ENCODE assay signal across 23 cellular contexts in genomic region chr13:48667136-48667535, GRCh38. TPM values are rescaled to one million over a fixed set of nuclear protein-coding genes. Genes with fewer than 3 reads are reported as not detected.
"Had no signal": no experiment of that assay in that cellular context is flagged by ENCODE, and none has a peak within 500 bp of the region (broad histone marks: within the 10 kb centered on the region; RNA-seq: fewer than 3 reads in every experiment).

No MANE protein-coding gene starts in this region.

- H3K4me2 ChIP-seq: KMS-11 had no signal

- H3K27ac ChIP-seq: KMS-11, SJSA1, SK-N-MC had no signal

- H3K4me1 Mint-ChIP-seq: IgD-negative memory B cell had no signal

- H3K9me3 ChIP-seq: SJSA1 had no signal

- H3K4me3 ChIP-seq: K562, SJSA1, SK-N-MC had no signal

- H3K27ac Mint-ChIP-seq: IgD-negative memory B cell had no signal

- H3K9ac ChIP-seq: KMS-11 had no signal

- H3K4me3 Mint-ChIP-seq: IgD-negative memory B cell had no signal

- H3K36me3 ChIP-seq: SJSA1 had no signal

- ATAC-seq: K562 had no signal

- H3K27me3 ChIP-seq: SJSA1 had no signal

- H3K4me1 ChIP-seq: SJSA1 had no signal

- H3K27me3 Mint-ChIP-seq: IgD-negative memory B cell had no signal

- H3K36me3 Mint-ChIP-seq: IgD-negative memory B cell had no signal

- DNase-seq: Kasumi-1, MM.1S, NCI-H1092 treated with DMSO at 0.1 percent for 48 hours, NCI-H1436, NCI-H187, NCI-H2029, NCI-H2081 treated with DMSO at 0.1 percent for 48 hours, NCI-H2171, NCI-H226, NCI-H446, NCI-H510A, NCI-H524 treated with DMSO at 0.1 percent for 48 hours, NCI-H69, NCI-H774, Right ventricle myocardium superior, RPMI8226, SIG-M5 had no signal

RNA-seq across cellular contexts. Expression of gene CYSLTR2, which starts 13.4 kb away (rescaled TPM):
- total RNA-seq: HT1080, K562, SJSA1 had no signal
- polyA plus RNA-seq: IgD-negative memory B cell, K562 had no signal
